ENCODE assay signal across 1 cellular context in genomic region chr6:9783567-9783966, GRCh38.
TF ChIP-seq lines count a peak whose summit lies in the region.

No MANE protein-coding gene starts in this region.

TF ChIP-seq in HepG2, 621 proteins besides CTCF, POLR2A, EP300 and RAD21 (continued from another document):
- no peak for TF ChIP-seq ZNF556 (CRISPR knock-in tag; IDR thresholded peaks at IDR 0.05; ENCODE audit: borderline replicate concordance)
